29 cellular contexts compared by ENCODE assay signal in genomic region chr10:101429423-101429822, GRCh38.
"Had no signal": no experiment of that assay in that cellular context is flagged by ENCODE, and none has a peak within 500 bp of the region (broad histone marks: within the 10 kb centered on the region; RNA-seq: fewer than 3 reads in every experiment).

No MANE protein-coding gene starts in this region.

- DNase-seq: activated effector memory CD4-positive, alpha-beta T cell treated with anti-CD3 and anti-CD28 coated beads, Interleukin-2, amount 50 U/mL, for 16 hours; activated effector memory CD4-positive, alpha-beta T cell treated with Interleukin-2 at 50 U/mL for 16 hours; activated gamma-delta T cell; activated gamma-delta T cell treated with Interleukin-2 at 50 U/mL for 16 hours; activated naive CD4-positive, alpha-beta T cell; activated naive CD4-positive, alpha-beta T cell treated with anti-CD3 and anti-CD28 coated beads for 36 hours; activated naive CD4-positive, alpha-beta T cell treated with anti-CD3 and anti-CD28 coated beads, Interleukin-2, amount 10 ng/mL, durations not matched to agents 7 days and 5 days; activated naive CD4-positive, alpha-beta T cell treated with anti-CD3 and anti-CD28 coated beads, Interleukin-2, amount 50 U/mL, for 16 hours; activated naive CD4-positive, alpha-beta T cell treated with Interleukin-2 at 50 U/mL for 16 hours; activated naive CD8-positive, alpha-beta T cell treated with anti-CD3 and anti-CD28 coated beads for 36 hours; activated naive CD8-positive, alpha-beta T cell treated with anti-CD3 and anti-CD28 coated beads, Interleukin-2, amount 10 ng/mL, durations not matched to agents 7 days and 5 days; activated naive CD8-positive, alpha-beta T cell treated with anti-CD3 and anti-CD28 coated beads, Interleukin-2, amount 50 U/mL, for 24 hours; activated T-cell treated with anti-CD3 and anti-CD28 coated beads, Interleukin-2, amount 50 U/mL, for 24 hours; activated T-cell treated with anti-CD3 and anti-CD28 coated beads, Interleukin-2, amount 50 U/mL, for 4 hours; activated T-cell treated with anti-CD3 and anti-CD28 coated beads, Interleukin-2, amount 50 U/mL, for 48 hours; activated T-cell treated with anti-CD3 and anti-CD28 coated beads, Interleukin-2, amount 50 U/mL, for 72 hours; adrenal gland; amniotic stem cell; amygdala; anterior cingulate cortex; aorta; body of pancreas; brain microvascular endothelial cell; caudate nucleus; central memory CD4-positive, alpha-beta T cell; cerebellar nuclear complex had no signal

- H3K27ac ChIP-seq: adrenal gland, ascending aorta, body of pancreas, brain microvascular endothelial cell, breast epithelium, cardiac muscle cell had no signal

- H3K4me3 ChIP-seq: adrenal gland, ascending aorta, body of pancreas, breast epithelium, cardiac muscle cell had no signal

- H3K4me1 ChIP-seq: adrenal gland, ascending aorta, body of pancreas, breast epithelium had no signal

- H3K9me3 ChIP-seq: adrenal gland, ascending aorta, body of pancreas, breast epithelium had no signal

- H3K36me3 ChIP-seq: adrenal gland, ascending aorta, brain microvascular endothelial cell, breast epithelium, cardiac muscle cell had no signal
